31 cellular contexts compared by ENCODE assay signal in genomic region chr15:33107950-33108349, GRCh38.
DNase-seq lines count a peak whose midpoint lies in the region; ATAC-seq and TF ChIP-seq lines count a peak whose summit lies in the region.
"Had no signal": no experiment of that assay in that cellular context is flagged by ENCODE, and none has a peak within 500 bp of the region (broad histone marks: within the 10 kb centered on the region; RNA-seq: fewer than 3 reads in every experiment).

No MANE protein-coding gene starts in this region.

- no peaks in the 10 kb centered on the region for H3K4me1 ChIP-seq in colonic mucosa
- H3K4me1 ChIP-seq: lower lobe of right lung, suprapubic skin, upper lobe of right lung had no signal

- peaks cover 37% of the 10 kb centered on the region for H3K36me3 Mint-ChIP-seq in HFFc6 (ENCODE audit: low read depth)

- no peak overlapping the region for H3K9ac ChIP-seq in colonic mucosa (ENCODE audit: low read depth in 2 of 2, low read length in 2 of 2)

- peaks cover 89% of the 10 kb centered on the region for H3K4me1 Mint-ChIP-seq in HFFc6 (ENCODE audit: low read depth)

- no peaks in the 10 kb centered on the region for H3K9me3 ChIP-seq in colonic mucosa
- H3K9me3 ChIP-seq: lower lobe of right lung, mucosa of descending colon, suprapubic skin, upper lobe of right lung had no signal

- peaks cover 19% of the 10 kb centered on the region for H3K9me3 Mint-ChIP-seq in HFFc6
- H3K9me3 Mint-ChIP-seq: activated T-helper 2 cell treated with anti-CD3 and anti-CD28 coated beads, Interferon-gamma antibody, Interleukin-2, Interleukin-4, amounts not matched to agents 10 μg/mL and 5 μg/mL and 100 μg/mL, durations not matched to agents 14 hours and 24 hours and 36 hours; dendritic cell treated with granulocyte-macrophage colony-stimulating factor and Interleukin-4, amounts not matched to agents 40 ng/mL and 50 ng/mL, for 4 days had no signal

- intact Hi-C loops in colonic mucosa (cut with DNase I): no loop called here

- DNase-seq in HFFc6: peak; percentile 46
- peak; percentile 78 to 80 for DNase-seq in foreskin fibroblast
- peak; percentile 81 for DNase-seq in stromal cell of bone marrow (ENCODE audit: low read depth)
- no peak for DNase-seq in NCI-H82 (lab: John Stamatoyannopoulos, UW)
- DNase-seq in cerebellum (ENCODE audit: low spot score): no peak
- DNase-seq in colonic mucosa: no peak
- DNase-seq: activated CD4-positive, alpha-beta T cell treated with anti-CD3 and anti-CD28 coated beads, Interleukin-2, amount 50 U/mL, for 48 hours; activated CD8-positive, alpha-beta memory T cell treated with anti-CD3 and anti-CD28 coated beads, Interleukin-2, amount 50 U/mL, for 48 hours; Calu3; H7; heart right ventricle; kidney glomerular epithelial cell; lower lobe of right lung; mucosa of descending colon; NCI-H1417; NCI-H2081; NCI-H345; NCI-H774; right cardiac atrium; stimulated activated CD4-positive, alpha-beta T cell treated with anti-CD3 and anti-CD28 coated beads, Interleukin-4, amount 100 ng/mL, for 1 hour; upper lobe of right lung had no signal

- H3K4me3 ChIP-seq in foreskin fibroblast (ENCODE audit: low read depth in 1 of 2, low read length in 2 of 2): no peak overlapping the region
- no peak overlapping the region for H3K4me3 ChIP-seq in colonic mucosa
- H3K4me3 ChIP-seq: cardiac muscle cell, heart right ventricle, K562, lower lobe of right lung, mucosa of descending colon, suprapubic skin, upper lobe of right lung had no signal

- H3K4me3 Mint-ChIP-seq in HFFc6: no peak overlapping the region
- H3K4me3 Mint-ChIP-seq: dendritic cell treated with granulocyte-macrophage colony-stimulating factor and Interleukin-4, amounts not matched to agents 40 ng/mL and 50 ng/mL, for 4 days had no signal

- no peaks in the 10 kb centered on the region; the same call in 1 of the 2 replicates for H3K27me3 Mint-ChIP-seq in HFFc6 (ENCODE audit: insufficient read depth)
- H3K27me3 Mint-ChIP-seq: dendritic cell treated with granulocyte-macrophage colony-stimulating factor and Interleukin-4, amounts not matched to agents 40 ng/mL and 50 ng/mL, for 4 days had no signal

- H3K27me3 ChIP-seq in colonic mucosa: no peaks in the 10 kb centered on the region
- H3K27me3 ChIP-seq: cardiac muscle cell, heart right ventricle, suprapubic skin, upper lobe of right lung had no signal

- ATAC-seq in SK-N-SH treated with all-trans-retinoic acid at 6 μM for 48 hours: peak; percentile 46
- ATAC-seq: activated CD4-positive, CD25-positive, alpha-beta regulatory T cell treated with anti-CD3 and anti-CD28 coated beads, Interleukin-2, amount 50 U/mL, for 24 hours; activated naive CD4-positive, alpha-beta T cell treated with anti-CD3 and anti-CD28 coated beads, Interleukin-2, amount 50 U/mL, for 72 hours; heart right ventricle; K562; lower lobe of right lung; mucosa of descending colon; right cardiac atrium; upper lobe of right lung had no signal

- TF ChIP-seq CTCF in HFFc6 (IDR thresholded peaks at IDR 0.05) (no peak), foreskin fibroblast (IDR thresholded peaks at IDR 0.05; ENCODE audit: low read depth, low read length) (no peak), colonic mucosa (IDR thresholded peaks at IDR 0.05) (no peak)

- H3K27ac Mint-ChIP-seq in HFFc6: peak overlapping the region; percentile 67
- H3K27ac Mint-ChIP-seq: activated naive CD4-positive, alpha-beta T cell treated with anti-CD3 and anti-CD28 coated beads, Interleukin-2, amount 50 U/mL, for 72 hours; activated T-helper 2 cell treated with anti-CD3 and anti-CD28 coated beads, Interferon-gamma antibody, Interleukin-2, Interleukin-4, amounts not matched to agents 10 μg/mL and 5 μg/mL and 100 μg/mL, durations not matched to agents 14 hours and 24 hours and 36 hours; dendritic cell treated with granulocyte-macrophage colony-stimulating factor and Interleukin-4, amounts not matched to agents 40 ng/mL and 50 ng/mL, for 4 days had no signal

- H3K36me3 ChIP-seq in colonic mucosa: no peaks in the 10 kb centered on the region
- H3K36me3 ChIP-seq: cardiac muscle cell, heart right ventricle, lower lobe of right lung, suprapubic skin, upper lobe of right lung had no signal

- H3K27ac ChIP-seq in colonic mucosa: no peak overlapping the region
- H3K27ac ChIP-seq: C4-2B, cardiac muscle cell, heart right ventricle, lower lobe of right lung, RWPE1, suprapubic skin, upper lobe of right lung had no signal

TF ChIP-seq in SK-N-SH treated with all-trans-retinoic acid at 6 μM for 48 hours, 23 proteins besides CTCF, POLR2A, EP300 and RAD21:
- no peak for TF ChIP-seq BACH2 (CRISPR knock-in tag; IDR thresholded peaks at IDR 0.05; ENCODE audit: borderline replicate concordance)
- peak; percentile 28; the same call in 1 of the 2 replicates for TF ChIP-seq ISL1 (CRISPR knock-in tag; IDR thresholded peaks at IDR 0.05)

Comparison
In these comparisons a context has a peak if more than half of its experiments do, and no peak if none do; other contexts are left out.
1. DNase-seq: peak in HFFc6 (single experiment), foreskin fibroblast (2 of 2) and stromal cell of bone marrow (single experiment); none in NCI-H82 (single experiment), cerebellum (single experiment) and colonic mucosa (single experiment).